In genomic region chr7:38349869-38350583, GRCh38 we compare ENCODE assay signal across 8 cellular contexts.
A peak's percentile ranks its signal among the peaks of the same experiment; 100 is the strongest.
DNase-seq lines count a peak whose midpoint lies in the region; ATAC-seq and TF ChIP-seq lines count a peak whose summit lies in the region.
"Not testable (repeated sequence)": the region's sequence is repeated elsewhere in the genome, so short reads cannot be mapped to it uniquely, and the experiment has no call there.

No MANE protein-coding gene starts in this region.

- DNase-seq in Calu3, result peak; percentile 63
- peak in 2 of 3 donors; percentile 38 to 58 for DNase-seq in T-helper 17 cell
- not testable (repeated sequence) for DNase-seq in hepatocyte (ENCODE audit: low spot score)
- DNase-seq in stimulated activated CD4-positive, alpha-beta T cell treated with anti-CD3 and anti-CD28 coated beads, Interleukin-4, amount 100 ng/mL, for 24 hours, result peak; percentile 75

- TF ChIP-seq CTCF in Calu3 (IDR thresholded peaks at IDR 0.05; ENCODE audit: unreplicated experiment) (peak; percentile 29), KMS-11 (conservative IDR thresholded peaks at IDR 0.05; ENCODE audit: low read depth, low read length) (peak; percentile 60), hepatocyte (IDR thresholded peaks at IDR 0.05; ENCODE audit: poor library complexity) (peak; percentile 11)

- H3K4me2 ChIP-seq in KMS-11, result peak overlapping the region; percentile 88
- not testable (repeated sequence) for H3K4me2 ChIP-seq in hepatocyte

- not testable (repeated sequence) for H3K36me3 Mint-ChIP-seq in Calu3 (ENCODE audit: insufficient read depth, unreplicated experiment); T-helper 17 cell (ENCODE audit: low read depth); activated naive CD8-positive, alpha-beta T cell

- WGBS in hepatocyte (ENCODE audit: low lambda C conversion rate, missing lambda C conversion rate), result 75% methylated on average over 6 of the region's 6 CpGs

- not testable (repeated sequence) for H3K27me3 ChIP-seq in KMS-11 (ENCODE audit: insufficient read depth, low read depth); hepatocyte

- CTCF ChIA-PET in Calu3 (lab: Charles Lee), result interaction anchor here (0.9 to 1.7 kb wide), 5 partner anchors 9 to 134 kb away, joined by 3 to 9 read pairs (median 4); no protein-coding TSS in a partner anchor

- H3K9me3 ChIP-seq in T-helper 17 cell (ENCODE audit: control insufficient read depth, low read length, poor library complexity, severe bottlenecking); hepatocyte (ENCODE audit: low read depth): not testable (repeated sequence)

- not testable (repeated sequence) for H3K9me3 Mint-ChIP-seq in Calu3 (ENCODE audit: low read depth, unreplicated experiment); activated naive CD8-positive, alpha-beta T cell (ENCODE audit: low read depth)

- not testable (repeated sequence) for H3K79me2 ChIP-seq in KMS-11 (ENCODE audit: insufficient read depth, low read depth); hepatocyte

- not testable (repeated sequence) for H3K4me3 Mint-ChIP-seq in Calu3 (ENCODE audit: low read depth, unreplicated experiment)
- peak overlapping the region; percentile 90 for H3K4me3 Mint-ChIP-seq in T-helper 17 cell
- peak overlapping the region; percentile 91 for H3K4me3 Mint-ChIP-seq in activated naive CD8-positive, alpha-beta T cell

- H4K20me1 ChIP-seq in KMS-11 (ENCODE audit: insufficient read depth); hepatocyte (ENCODE audit: insufficient read depth, poor library complexity, severe bottlenecking): not testable (repeated sequence)

- H3K4me1 Mint-ChIP-seq in Calu3 (ENCODE audit: low read depth, unreplicated experiment), result not testable (repeated sequence)
- peaks cover 22% of the 10 kb centered on the region for H3K4me1 Mint-ChIP-seq in T-helper 17 cell
- H3K4me1 Mint-ChIP-seq in activated naive CD8-positive, alpha-beta T cell (ENCODE audit: low read depth), result peaks cover 45% of the 10 kb centered on the region

- H2AFZ ChIP-seq in KMS-11 (ENCODE audit: low read depth), result peak overlapping the region; percentile 80
- H2AFZ ChIP-seq in hepatocyte, result not testable (repeated sequence)

- not testable (repeated sequence) for BruUV-seq in Calu3 (replicated peaks; lab: Mats Ljungman, UMichigan)

- intact Hi-C loops in Calu3 (cut with micrococcal nuclease; ENCODE audit: unreplicated experiment), result not testable (repeated sequence)

- not testable (repeated sequence) for H3K4me3 ChIP-seq in KMS-11 (IDR thresholded peaks at IDR 0.05; ENCODE audit: insufficient read depth, low read depth, low read length); hepatocyte

- H3K27ac Mint-ChIP-seq in Calu3 (ENCODE audit: unreplicated experiment), result not testable (repeated sequence)
- peak overlapping the region; percentile 92 for H3K27ac Mint-ChIP-seq in T-helper 17 cell
- H3K27ac Mint-ChIP-seq in activated naive CD8-positive, alpha-beta T cell, result peak overlapping the region; percentile 97

- peak; percentile 63 for ATAC-seq in GM19043 (IDR thresholded peaks at IDR 0.05; ENCODE audit: low read depth, unreplicated experiment)
- ATAC-seq in HG02763 (IDR thresholded peaks at IDR 0.05; ENCODE audit: unreplicated experiment), result peak; percentile 71
- peak; percentile 77 for ATAC-seq in T-helper 17 cell

- H3K4me1 ChIP-seq in KMS-11 (ENCODE audit: low read depth, poor library complexity, severe bottlenecking), result peaks cover 68% of the 10 kb centered on the region
- not testable (repeated sequence) for H3K4me1 ChIP-seq in hepatocyte (ENCODE audit: insufficient read depth)

- H3K9me2 ChIP-seq in hepatocyte (replicated peaks; ENCODE audit: insufficient read depth), result not testable (repeated sequence)

- H3K36me3 ChIP-seq in KMS-11 (ENCODE audit: insufficient read depth); hepatocyte (replicated peaks; ENCODE audit: insufficient read depth, low read depth): not testable (repeated sequence)

- peak overlapping the region; percentile 55; the same call in 1 of the 2 replicates for H3K9ac ChIP-seq in KMS-11

- H3K27ac ChIP-seq in KMS-11, result peak overlapping the region; percentile 67
- H3K27ac ChIP-seq in hepatocyte, result not testable (repeated sequence)

- H3K27me3 Mint-ChIP-seq in Calu3 (ENCODE audit: unreplicated experiment); T-helper 17 cell; activated naive CD8-positive, alpha-beta T cell: not testable (repeated sequence)
